Comparison of ENCODE assay signal across 2 cellular contexts in genomic region chr7:91323759-91324158, GRCh38.
TF ChIP-seq lines count a peak whose summit lies in the region.

No MANE protein-coding gene starts in this region.

TF ChIP-seq in liver, 16 proteins besides CTCF, POLR2A, EP300 and RAD21 (continued from another document):
- no peak for TF ChIP-seq ZBTB33 (IDR thresholded peaks at IDR 0.05)

TF ChIP-seq in HepG2, 621 proteins besides CTCF, POLR2A, EP300 and RAD21 (continued from another document):
- TF ChIP-seq GLMP (CRISPR knock-in tag; IDR thresholded peaks at IDR 0.05; ENCODE audit: borderline replicate concordance), result no peak
- no peak for TF ChIP-seq KAT2B (IDR thresholded peaks at IDR 0.05; ENCODE audit: borderline replicate concordance, low read depth, low read length)
- TF ChIP-seq ATF5 (CRISPR knock-in tag; IDR thresholded peaks at IDR 0.05; ENCODE audit: low read depth), result no peak
- no peak for TF ChIP-seq ZNF367 (CRISPR knock-in tag; IDR thresholded peaks at IDR 0.05; ENCODE audit: borderline replicate concordance)
